9 cellular contexts compared by ENCODE assay signal in the genomic region with DNA sequence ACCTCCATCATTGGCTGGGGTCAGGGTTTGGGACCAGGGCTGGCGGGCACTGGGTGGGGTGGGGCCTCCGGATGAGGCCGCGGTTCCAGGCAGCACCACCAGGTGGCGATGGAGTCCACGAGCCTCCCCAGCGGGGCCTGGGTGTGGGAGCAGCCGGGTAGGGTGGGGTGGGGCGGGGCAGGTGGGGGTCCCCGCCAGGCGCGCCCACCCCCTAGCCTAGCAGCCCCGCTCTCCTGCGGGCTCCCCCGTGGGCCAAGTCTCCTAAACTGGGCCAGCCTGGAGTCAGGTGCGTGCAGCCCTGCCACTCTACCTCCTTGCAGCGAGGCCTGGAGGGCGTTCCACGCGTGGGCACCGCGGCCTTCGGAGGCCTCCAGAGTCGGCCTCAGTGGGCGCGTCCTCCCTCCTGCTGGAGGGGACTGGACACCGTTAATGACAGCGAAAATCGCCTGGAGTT.
DNase-seq lines count a peak whose midpoint lies in the region; ATAC-seq and TF ChIP-seq lines count a peak whose summit lies in the region.
"Had no signal": no experiment of that assay in that cellular context is flagged by ENCODE, and none has a peak within 500 bp of the region (broad histone marks: within the 10 kb centered on the region; RNA-seq: fewer than 3 reads in every experiment).

No MANE protein-coding gene starts in this region.

- H3K4me3 ChIP-seq in GM12864 (ENCODE audit: low read depth, low read length) (no peak overlapping the region), endodermal cell (ENCODE audit: low read length) (no peak overlapping the region)
- H3K4me3 ChIP-seq in naive thymus-derived CD4-positive, alpha-beta T cell (ENCODE audit: low read length), result no peak overlapping the region
- H3K4me3 ChIP-seq: SK-N-MC had no signal

- H3K36me3 ChIP-seq in endodermal cell (ENCODE audit: control insufficient read depth, insufficient read depth, low read length), result no peaks in the 10 kb centered on the region
- H3K36me3 ChIP-seq in naive thymus-derived CD4-positive, alpha-beta T cell (ENCODE audit: control insufficient read depth in 2 of 3, insufficient read depth in 3 of 3, low read length in 3 of 3), result no peaks in the 10 kb centered on the region

- POLR2A ChIA-PET in naive thymus-derived CD4-positive, alpha-beta T cell (lab: Charles Lee), result no interaction called here

- H3K27ac ChIP-seq in endodermal cell (ENCODE audit: low read depth, low read length), result no peak overlapping the region
- no peak overlapping the region for H3K27ac ChIP-seq in naive thymus-derived CD4-positive, alpha-beta T cell (ENCODE audit: low read depth, low read length)
- H3K27ac ChIP-seq: SK-N-MC had no signal

- H3K4me3 Mint-ChIP-seq in endodermal cell, result no peak overlapping the region
- no peak overlapping the region for H3K4me3 Mint-ChIP-seq in naive thymus-derived CD4-positive, alpha-beta T cell
- no peak overlapping the region for H3K4me3 Mint-ChIP-seq in stimulated activated memory B cell treated with anti-CD40 and anti-IgM and Interleukin-4, amounts not matched to agents 10 μg/mL and 1 μg/mL and 100 μg/mL, for 72 hours

- 63 to 90% methylated on average over 10 to 29 of the region's 29 CpGs for WGBS in endodermal cell (ENCODE audit: insufficient coverage in 1 of 2, insufficient read length in 1 of 2), 2 experiments

- H3K27ac Mint-ChIP-seq in endodermal cell, result no peak overlapping the region
- H3K27ac Mint-ChIP-seq in naive thymus-derived CD4-positive, alpha-beta T cell, result no peak overlapping the region
- H3K27ac Mint-ChIP-seq in stimulated activated memory B cell treated with anti-CD40 and anti-IgM and Interleukin-4, amounts not matched to agents 10 μg/mL and 1 μg/mL and 100 μg/mL, for 72 hours, result no peak overlapping the region

- DNase-seq in GM12864 (ENCODE audit: low read depth), result no peak
- DNase-seq in LoVo (ENCODE audit: low spot score), result peak; percentile 8
- DNase-seq in activated CD8-positive, alpha-beta memory T cell treated with anti-CD3 and anti-CD28 coated beads for 48 hours (ENCODE audit: low read depth in 2 of 3, low spot score in 2 of 3), result peak; percentile 27 to 70 (median 59)
- DNase-seq in endodermal cell, result peak; percentile 90
- DNase-seq in naive thymus-derived CD4-positive, alpha-beta T cell, result peak; percentile 30 to 79 (median 62)
- DNase-seq in ureter (ENCODE audit: low spot score), result no peak

- no peak overlapping the region for H3K9ac ChIP-seq in endodermal cell (ENCODE audit: extremely low read depth, low read length, poor library complexity, severe bottlenecking)

- intact Hi-C loops in naive thymus-derived CD4-positive, alpha-beta T cell (cut with micrococcal nuclease), result loop anchor here (1.0 to 10.0 kb wide), 6 partner anchors 230 to 1107 kb away; partner anchors contain the start of genes HDAC4 (in 1 of the 2) and OTOS (in 1 of the 2)

- no peaks in the 10 kb centered on the region for H3K4me1 ChIP-seq in endodermal cell (ENCODE audit: control insufficient read depth, insufficient read depth, low read length)
- H3K4me1 ChIP-seq in naive thymus-derived CD4-positive, alpha-beta T cell (ENCODE audit: control insufficient read depth in 2 of 2, insufficient read depth in 2 of 2, low read length in 2 of 2), result no peaks in the 10 kb centered on the region

- no peaks in the 10 kb centered on the region for H3K36me3 Mint-ChIP-seq in endodermal cell (ENCODE audit: low read depth)
- H3K36me3 Mint-ChIP-seq in naive thymus-derived CD4-positive, alpha-beta T cell, result no peaks in the 10 kb centered on the region
- H3K36me3 Mint-ChIP-seq in stimulated activated memory B cell treated with anti-CD40 and anti-IgM and Interleukin-4, amounts not matched to agents 10 μg/mL and 1 μg/mL and 100 μg/mL, for 72 hours, result no peaks in the 10 kb centered on the region

- no peaks in the 10 kb centered on the region for H3K27me3 Mint-ChIP-seq in endodermal cell (ENCODE audit: insufficient read depth)
- H3K27me3 Mint-ChIP-seq in naive thymus-derived CD4-positive, alpha-beta T cell, result peaks cover 7 to 28% (median 18%) of the 10 kb centered on the region in 5 donors
- peaks cover 54% of the 10 kb centered on the region for H3K27me3 Mint-ChIP-seq in stimulated activated memory B cell treated with anti-CD40 and anti-IgM and Interleukin-4, amounts not matched to agents 10 μg/mL and 1 μg/mL and 100 μg/mL, for 72 hours

- H3K9me3 Mint-ChIP-seq in endodermal cell, result no peaks in the 10 kb centered on the region
- H3K9me3 Mint-ChIP-seq in naive thymus-derived CD4-positive, alpha-beta T cell, result no peaks in the 10 kb centered on the region
- no peaks in the 10 kb centered on the region for H3K9me3 Mint-ChIP-seq in stimulated activated memory B cell treated with anti-CD40 and anti-IgM and Interleukin-4, amounts not matched to agents 10 μg/mL and 1 μg/mL and 100 μg/mL, for 72 hours

- H3K9me3 ChIP-seq in endodermal cell (ENCODE audit: control insufficient read depth, low read length), result no peaks in the 10 kb centered on the region
- no peaks in the 10 kb centered on the region for H3K9me3 ChIP-seq in naive thymus-derived CD4-positive, alpha-beta T cell (ENCODE audit: control insufficient read depth in 2 of 3, low read length in 3 of 3)

- TF ChIP-seq CTCF in GM12864 (IDR thresholded peaks at IDR 0.05; ENCODE audit: low read depth, low read length, missing control alignments), result peak; percentile 82
- TF ChIP-seq CTCF in endodermal cell (conservative IDR thresholded peaks at IDR 0.05), result peak; percentile 88

- ATAC-seq in naive thymus-derived CD4-positive, alpha-beta T cell, result peak; percentile 85
- ATAC-seq in stimulated activated memory B cell treated with anti-CD40 and anti-IgM and Interleukin-4, amounts not matched to agents 10 μg/mL and 1 μg/mL and 100 μg/mL, for 72 hours, result peak; percentile 58
- no peak for ATAC-seq in HG02852 (IDR thresholded peaks at IDR 0.05; ENCODE audit: unreplicated experiment)

- H3K4me1 Mint-ChIP-seq in endodermal cell, result no peaks in the 10 kb centered on the region
- H3K4me1 Mint-ChIP-seq in naive thymus-derived CD4-positive, alpha-beta T cell, result peaks cover 0 to 2% (median 0%) of the 10 kb centered on the region in 7 donors
- no peaks in the 10 kb centered on the region for H3K4me1 Mint-ChIP-seq in stimulated activated memory B cell treated with anti-CD40 and anti-IgM and Interleukin-4, amounts not matched to agents 10 μg/mL and 1 μg/mL and 100 μg/mL, for 72 hours

- CTCF ChIA-PET in naive thymus-derived CD4-positive, alpha-beta T cell (lab: Charles Lee), result no interaction called here

- no peaks in the 10 kb centered on the region for H3K27me3 ChIP-seq in endodermal cell (ENCODE audit: control insufficient read depth, insufficient read depth, low read length, poor library complexity, severe bottlenecking)
- H3K27me3 ChIP-seq in naive thymus-derived CD4-positive, alpha-beta T cell (ENCODE audit: control insufficient read depth in 2 of 2, insufficient read depth in 2 of 2, low read length in 2 of 2), result no peaks in the 10 kb centered on the region

Comparison
In these comparisons a context has a peak if more than half of its experiments do, and no peak if none do; other contexts are left out.
1. DNase-seq: peak in LoVo (single experiment), activated CD8-positive, alpha-beta memory T cell treated with anti-CD3 and anti-CD28 coated beads for 48 hours (3 of 3), endodermal cell (single experiment) and naive thymus-derived CD4-positive, alpha-beta T cell (9 of 9); none in GM12864 (single experiment) and ureter (single experiment).